8 cellular contexts compared by ENCODE assay signal in the genomic region with DNA sequence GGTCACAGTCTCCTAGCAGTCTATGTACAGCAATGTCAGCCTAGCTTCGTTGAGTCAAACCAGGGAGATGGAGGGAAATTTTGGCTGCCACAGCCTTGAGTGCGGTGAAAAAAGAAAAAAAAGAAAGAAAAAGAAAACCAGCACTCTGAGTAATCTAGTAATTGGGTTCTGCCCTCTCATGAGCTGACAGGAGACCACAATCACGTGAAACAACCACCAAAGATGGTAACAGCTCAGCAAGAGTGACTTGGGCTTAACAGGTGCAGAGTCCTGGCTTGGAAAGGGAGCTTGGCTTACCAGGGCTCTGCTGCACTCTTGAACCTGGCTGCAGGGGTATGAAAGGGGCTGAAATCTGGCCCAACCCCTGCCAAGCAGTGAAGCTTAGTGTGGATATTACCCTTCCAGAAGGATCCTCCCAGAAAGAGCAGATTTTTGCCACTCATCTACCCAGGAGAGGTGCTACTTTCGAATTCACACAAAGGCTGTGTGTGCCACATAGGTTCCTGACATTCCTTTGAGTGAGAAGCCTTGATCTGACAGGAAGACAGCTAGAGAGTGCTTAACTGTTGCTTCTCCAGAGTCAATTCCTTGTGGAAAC.
DNase-seq lines count a peak whose midpoint lies in the region; ATAC-seq and TF ChIP-seq lines count a peak whose summit lies in the region.

No MANE protein-coding gene starts in this region.

- TF ChIP-seq CTCF in left lung (IDR thresholded peaks at IDR 0.05) (no peak), brain microvascular endothelial cell (IDR thresholded peaks at IDR 0.05; ENCODE audit: low read depth, low read length, missing control alignments) (no peak)

- H3K4me3 ChIP-seq in left lung (no peak overlapping the region), brain microvascular endothelial cell (ENCODE audit: low read depth, low read length) (no peak overlapping the region)

- H3K36me3 ChIP-seq in left lung (no peaks in the 10 kb centered on the region), brain microvascular endothelial cell (replicated peaks) (no peaks in the 10 kb centered on the region)

- no peak overlapping the region for H3K27ac ChIP-seq in left lung
- peak overlapping the region; percentile 100 for H3K27ac ChIP-seq in temporal lobe (ENCODE audit: low read depth, low read length)
- no peak overlapping the region for H3K27ac ChIP-seq in brain microvascular endothelial cell

- in situ Hi-C loops in brain microvascular endothelial cell (cut with HindIII; ENCODE audit: low pct_ligation_motif_present, low sequenced_read_pairs), result loop anchor here (10.0 to 25.0 kb wide), 2 partner anchors 248 to 354 kb away; partner anchors contain the start of gene KLF3

- peak; percentile 89 for ATAC-seq in GM19025 (IDR thresholded peaks at IDR 0.05; ENCODE audit: low read depth, unreplicated experiment)
- ATAC-seq in HG03095 (IDR thresholded peaks at IDR 0.05; ENCODE audit: unreplicated experiment), result peak; percentile 81
- ATAC-seq in left lung, result peak; percentile 45
- no peak for ATAC-seq in left colon

- H3K9me3 ChIP-seq in left lung, result no peaks in the 10 kb centered on the region

- DNase-seq in activated CD4-positive, alpha-beta T cell treated with anti-CD3 and anti-CD28 coated beads, Interleukin-2, amount 50 U/mL, for 4 hours, result peak; percentile 42 to 47
- DNase-seq in left lung, result no peak
- DNase-seq in left colon, result no peak
- DNase-seq in SKM-1 treated with dmso at 0.1 percent for 144 hours (lab: John Stamatoyannopoulos, UW; ENCODE audit: unreplicated experiment), result no peak
- no peak for DNase-seq in brain microvascular endothelial cell

- no peaks in the 10 kb centered on the region for H3K4me1 ChIP-seq in left lung

- H3K27me3 ChIP-seq in left lung (no peaks in the 10 kb centered on the region), brain microvascular endothelial cell (replicated peaks) (no peaks in the 10 kb centered on the region)

- intact Hi-C loops in left lung (cut with DNase I) (no loop called here), left colon (cut with DNase I, micrococcal nuclease) (loop anchor here in 1 of 2 donors (10.0 kb wide), 2 partner anchors 126 to 236 kb away; no protein-coding TSS in a partner anchor)

Comparison
In these comparisons a context has a peak if more than half of its experiments do, and no peak if none do; other contexts are left out.
1. DNase-seq: peak in activated CD4-positive, alpha-beta T cell treated with anti-CD3 and anti-CD28 coated beads, Interleukin-2, amount 50 U/mL, for 4 hours (2 of 2); none in left lung (0 of 2), left colon (0 of 2), SKM-1 treated with dmso at 0.1 percent for 144 hours (single experiment) and brain microvascular endothelial cell (single experiment).